ENCODE assay signal across 23 cellular contexts in the genomic region with DNA sequence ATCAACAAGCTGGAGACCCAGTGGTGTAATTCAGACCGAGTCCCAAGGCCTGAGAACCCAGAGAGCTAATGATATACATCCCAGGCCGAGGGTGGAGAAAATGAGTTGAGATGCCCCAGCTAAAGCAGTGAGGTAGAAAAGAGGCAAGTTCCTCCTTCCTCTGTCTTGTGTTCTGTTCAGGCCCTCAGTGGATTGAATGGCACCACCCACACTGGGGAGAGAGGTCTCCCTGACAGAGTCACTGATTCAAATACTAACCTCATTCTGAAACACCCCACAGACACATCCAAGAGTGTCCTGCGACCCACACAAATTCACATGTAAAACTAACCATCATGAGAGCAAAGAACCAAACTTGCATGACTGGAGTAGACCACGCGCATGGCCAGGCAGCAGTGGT.
DNase-seq lines count a peak whose midpoint lies in the region; ATAC-seq and TF ChIP-seq lines count a peak whose summit lies in the region.
"Had no signal": no experiment of that assay in that cellular context is flagged by ENCODE, and none has a peak within 500 bp of the region (broad histone marks: within the 10 kb centered on the region; RNA-seq: fewer than 3 reads in every experiment).

No MANE protein-coding gene starts in this region.

- H3K4me3 ChIP-seq in DOHH2 (ENCODE audit: low read length) (peak overlapping the region; percentile 37), Panc1 (ENCODE audit: low read depth in 2 of 2, low read length in 2 of 2) (no peak overlapping the region), endodermal cell (ENCODE audit: low read length) (no peak overlapping the region), ovary (no peak overlapping the region)
- H3K4me3 ChIP-seq: GM23338 had no signal

- no peak overlapping the region for H4K91ac ChIP-seq in H9 (ENCODE audit: insufficient read length, low read depth, low read length)

- H3K36me3 Mint-ChIP-seq in endodermal cell (ENCODE audit: low read depth): peaks cover 3% of the 10 kb centered on the region
- H3K36me3 Mint-ChIP-seq in stimulated activated effector memory CD8-positive, alpha-beta T cell treated with anti-CD3 and anti-CD28 coated beads, Interleukin-12 subunit alpha, Interleukin-12 subunit beta, amount 100 ng/mL, for 72 hours: no peaks in the 10 kb centered on the region
- H3K36me3 Mint-ChIP-seq in T-helper 2 cell treated with Interferon-gamma antibody and Interleukin-4, amounts not matched to agents 5 μg/mL and 100 μg/mL, for 36 hours (ENCODE audit: low read depth): no peaks in the 10 kb centered on the region
- peaks cover 12 to 23% (median 16%) of the 10 kb centered on the region in 3 experiments for H3K36me3 Mint-ChIP-seq in H9 (ENCODE audit: insufficient read depth in 1 of 3, low read depth in 3 of 3)

- in situ Hi-C loops in Panc1 (cut with HindIII; ENCODE audit: low pct_unique_long_range_greater_than_20kb, low sequenced_read_pairs): no loop called here

- no peaks in the 10 kb centered on the region for H3K79me1 ChIP-seq in H9 (ENCODE audit: insufficient read depth, low read depth, low read length, poor library complexity, severe bottlenecking)

- H4K8ac ChIP-seq in H9 (replicated peaks; ENCODE audit: insufficient read length, low read depth, low read length): no peak overlapping the region

- TF ChIP-seq CTCF in DOHH2 (IDR thresholded peaks at IDR 0.05; ENCODE audit: low read depth, low read length, poor library complexity, severe bottlenecking) (no peak), Panc1 (IDR thresholded peaks at IDR 0.05) (no peak), endodermal cell (conservative IDR thresholded peaks at IDR 0.05) (no peak), H9 (conservative IDR thresholded peaks at IDR 0.05) (no peak), ovary (IDR thresholded peaks at IDR 0.05) (no peak)

- no peak for TF ChIP-seq POLR2A in ovary (IDR thresholded peaks at IDR 0.05)

- H3K4me1 Mint-ChIP-seq in endodermal cell: peaks cover 4% of the 10 kb centered on the region
- H3K4me1 Mint-ChIP-seq in stimulated activated effector memory CD8-positive, alpha-beta T cell treated with anti-CD3 and anti-CD28 coated beads, Interleukin-12 subunit alpha, Interleukin-12 subunit beta, amount 100 ng/mL, for 72 hours: no peaks in the 10 kb centered on the region
- H3K4me1 Mint-ChIP-seq in T-helper 2 cell treated with Interferon-gamma antibody and Interleukin-4, amounts not matched to agents 5 μg/mL and 100 μg/mL, for 36 hours (ENCODE audit: low read depth): no peaks in the 10 kb centered on the region
- H3K4me1 Mint-ChIP-seq in H9: peaks cover under 1 to 3% of the 10 kb centered on the region in 2 experiments; a peak in 2 of 4 replicates
- H3K4me1 Mint-ChIP-seq: GM23338 had no signal

- WGBS in endodermal cell (ENCODE audit: insufficient coverage in 1 of 2, insufficient read length in 1 of 2), 2 experiments: 93 to 95% methylated on average over 4 to 5 of the region's 5 CpGs
- no CpG with 5 or more reads among the region's 5 CpGs for WGBS in H9 (ENCODE audit: extremely low coverage, insufficient read length, low lambda C conversion rate)
- 94 to 95% (median 94%) methylated on average over 5 of the region's 5 CpGs for WGBS in ovary, 3 donors

- no peak overlapping the region for H2AK5ac ChIP-seq in H9 (ENCODE audit: insufficient read length, low read length)

- H3K14ac ChIP-seq in H9 (ENCODE audit: insufficient read depth, low read length): no peak overlapping the region

- H3T11ph ChIP-seq in H9 (ENCODE audit: low read length): no peak overlapping the region

- no peak overlapping the region for H2AFZ ChIP-seq in H9 (ENCODE audit: low read length)
- H2AFZ ChIP-seq: GM23338 had no signal

- no peak overlapping the region for H3K18ac ChIP-seq in H9 (ENCODE audit: insufficient read length, low read depth, low read length)

- peaks cover 20% of the 10 kb centered on the region for H3F3A ChIP-seq in DOHH2 (ENCODE audit: control insufficient read depth, insufficient read depth)

- no peak overlapping the region for H2BK20ac ChIP-seq in H9 (ENCODE audit: low read depth, low read length, poor library complexity, severe bottlenecking)

- no peak overlapping the region for H3K27ac Mint-ChIP-seq in endodermal cell
- no peak overlapping the region for H3K27ac Mint-ChIP-seq in stimulated activated effector memory CD8-positive, alpha-beta T cell treated with anti-CD3 and anti-CD28 coated beads, Interleukin-12 subunit alpha, Interleukin-12 subunit beta, amount 100 ng/mL, for 72 hours
- H3K27ac Mint-ChIP-seq in T-helper 2 cell treated with Interferon-gamma antibody and Interleukin-4, amounts not matched to agents 5 μg/mL and 100 μg/mL, for 36 hours: no peak overlapping the region
- H3K27ac Mint-ChIP-seq in H9: no peak overlapping the region
- H3K27ac Mint-ChIP-seq: GM23338 had no signal

- no peak overlapping the region for H2BK120ac ChIP-seq in H9 (ENCODE audit: low read depth, low read length, poor library complexity, severe bottlenecking)

- H4K20me1 ChIP-seq in DOHH2 (ENCODE audit: control insufficient read depth, insufficient read depth, low read depth, low read length) (no peaks in the 10 kb centered on the region), H9 (ENCODE audit: control insufficient read depth, insufficient read depth, insufficient read length) (no peaks in the 10 kb centered on the region)

- H3K23me2 ChIP-seq in H9 (ENCODE audit: insufficient read length, low read depth, low read length, poor library complexity, severe bottlenecking): no peaks in the 10 kb centered on the region

- no peaks in the 10 kb centered on the region for H3K9me2 ChIP-seq in DOHH2 (replicated peaks; ENCODE audit: control insufficient read depth, low read length)
- H3K9me2 ChIP-seq: SK-N-SH had no signal

- intact Hi-C loops in Panc1 (cut with micrococcal nuclease; ENCODE audit: unreplicated experiment): no loop called here
- intact Hi-C loops in ovary (cut with DNase I): loop anchor here in 1 of 4 donors (10.0 kb wide), 1 partner anchor 554 kb away; no protein-coding TSS in a partner anchor

- H4K5ac ChIP-seq in H9 (ENCODE audit: insufficient read length, low read depth, low read length): no peak overlapping the region

- POLR2A ChIA-PET in Panc1 (lab: Charles Lee): no interaction called here

- DNase-seq in Panc1 (ENCODE audit: low read depth, low spot score): no peak
- DNase-seq in endodermal cell: peak; percentile 7
- peak in 1 of 2 donors; percentile 47 for DNase-seq in stimulated activated effector memory CD8-positive, alpha-beta T cell treated with anti-CD3 and anti-CD28 coated beads, Interleukin-12 subunit alpha, Interleukin-12 subunit beta, amount 100 ng/mL, for 72 hours (ENCODE audit: low spot score in 2 of 2)
- no peak for DNase-seq in T-helper 2 cell treated with Interferon-gamma antibody and Interleukin-4, amounts not matched to agents 5 μg/mL and 100 μg/mL, for 36 hours (ENCODE audit: low spot score)
- no peak for DNase-seq in H9
- DNase-seq in ovary: no peak
- DNase-seq: C1 segment of cervical spinal cord; DMS79 treated with DMSO at 0.1 percent for 48 hours; KG1; MV-4-11; NCI-H1417; NCI-H187; NCI-H2107; NCI-H510A; NCI-H748 treated with DMSO at 0.1 percent for 48 hours; NK-92 treated with Interleukin-12 subunit alpha and Interleukin-12 subunit beta, amount 100 ng/mL, for 24 hours; OCI-M1; SHP77 treated with DMSO at 0.1 percent for 48 hours; SK-N-SH had no signal

- peaks cover 26% of the 10 kb centered on the region for H3K9me3 Mint-ChIP-seq in endodermal cell
- H3K9me3 Mint-ChIP-seq in stimulated activated effector memory CD8-positive, alpha-beta T cell treated with anti-CD3 and anti-CD28 coated beads, Interleukin-12 subunit alpha, Interleukin-12 subunit beta, amount 100 ng/mL, for 72 hours: no peaks in the 10 kb centered on the region
- no peaks in the 10 kb centered on the region for H3K9me3 Mint-ChIP-seq in T-helper 2 cell treated with Interferon-gamma antibody and Interleukin-4, amounts not matched to agents 5 μg/mL and 100 μg/mL, for 36 hours
- H3K9me3 Mint-ChIP-seq in H9: peaks cover 24% of the 10 kb centered on the region in 2 experiments

- no peak for TF ChIP-seq EP300 in ovary (IDR thresholded peaks at IDR 0.05)

- peaks cover 22% of the 10 kb centered on the region; the same call in 1 of the 2 replicates for H3K9me3 ChIP-seq in DOHH2 (ENCODE audit: control insufficient read depth, insufficient read depth, low read length)
- H3K9me3 ChIP-seq in Panc1 (ENCODE audit: control insufficient read depth, insufficient read depth, low read depth, low read length): no peaks in the 10 kb centered on the region
- peaks cover 25% of the 10 kb centered on the region for H3K9me3 ChIP-seq in endodermal cell (ENCODE audit: control insufficient read depth, low read length)
- H3K9me3 ChIP-seq in H9 (ENCODE audit: control insufficient read depth, low read depth, low read length): peaks cover 7% of the 10 kb centered on the region
- H3K9me3 ChIP-seq in ovary: no peaks in the 10 kb centered on the region
- H3K9me3 ChIP-seq: SK-N-SH had no signal

- H3K79me2 ChIP-seq in DOHH2 (ENCODE audit: control insufficient read depth, low read length) (no peaks in the 10 kb centered on the region), H9 (ENCODE audit: insufficient read depth, low read length) (no peaks in the 10 kb centered on the region)

- no peak overlapping the region for H2BK5ac ChIP-seq in H9 (ENCODE audit: insufficient read length, low read length)

- no peak overlapping the region for H2BK15ac ChIP-seq in H9 (ENCODE audit: low read depth, low read length)

- CTCF ChIA-PET in Panc1 (lab: Charles Lee): interaction anchor here (0.7 kb wide), 1 partner anchor 255 kb away, joined by 6 read pairs; no protein-coding TSS in a partner anchor

- H3K9ac ChIP-seq in endodermal cell (ENCODE audit: extremely low read depth, low read length, poor library complexity, severe bottlenecking) (no peak overlapping the region), H9 (ENCODE audit: extremely low read depth, insufficient read length, low read length) (no peak overlapping the region)
- H3K9ac ChIP-seq: SK-N-SH had no signal

- H3K4me3 Mint-ChIP-seq in endodermal cell: no peak overlapping the region
- H3K4me3 Mint-ChIP-seq in stimulated activated effector memory CD8-positive, alpha-beta T cell treated with anti-CD3 and anti-CD28 coated beads, Interleukin-12 subunit alpha, Interleukin-12 subunit beta, amount 100 ng/mL, for 72 hours: no peak overlapping the region
- H3K4me3 Mint-ChIP-seq in T-helper 2 cell treated with Interferon-gamma antibody and Interleukin-4, amounts not matched to agents 5 μg/mL and 100 μg/mL, for 36 hours: no peak overlapping the region
- no peak overlapping the region for H3K4me3 Mint-ChIP-seq in H9
- H3K4me3 Mint-ChIP-seq: GM23338 had no signal

- ATAC-seq in Panc1: no peak
- peak; percentile 76 for ATAC-seq in stimulated activated effector memory CD8-positive, alpha-beta T cell treated with anti-CD3 and anti-CD28 coated beads, Interleukin-12 subunit alpha, Interleukin-12 subunit beta, amount 100 ng/mL, for 72 hours
- ATAC-seq in GM21367 (IDR thresholded peaks at IDR 0.05; ENCODE audit: unreplicated experiment): no peak
- ATAC-seq: GM23338, HepG2 had no signal

- no peak overlapping the region for H3K56ac ChIP-seq in H9 (ENCODE audit: insufficient read length, low read depth, low read length)

- H3K4ac ChIP-seq in H9 (ENCODE audit: low read depth, low read length): no peak overlapping the region

- peaks cover 59% of the 10 kb centered on the region for H3K4me1 ChIP-seq in DOHH2 (ENCODE audit: control insufficient read depth, low read length)
- 0 out of 2 replicates have a peak, but pooled peaks cover 3% of the 10 kb centered on the region for H3K4me1 ChIP-seq in Panc1 (ENCODE audit: control insufficient read depth, insufficient read depth, low read length)
- H3K4me1 ChIP-seq in endodermal cell (ENCODE audit: control insufficient read depth, insufficient read depth, low read length): peaks cover 3% of the 10 kb centered on the region
- no peaks in the 10 kb centered on the region for H3K4me1 ChIP-seq in H9 (ENCODE audit: insufficient read depth, low read length)
- H3K4me1 ChIP-seq in ovary (ENCODE audit: insufficient read depth): no peaks in the 10 kb centered on the region

- H2BK12ac ChIP-seq in H9 (ENCODE audit: insufficient read length, low read depth, low read length): no peak overlapping the region

- H3K27me3 ChIP-seq in DOHH2 (ENCODE audit: control insufficient read depth, low read length): no peaks in the 10 kb centered on the region
- H3K27me3 ChIP-seq in Panc1 (ENCODE audit: control insufficient read depth, insufficient read depth, low read length): no peaks in the 10 kb centered on the region
- H3K27me3 ChIP-seq in endodermal cell (ENCODE audit: control insufficient read depth, insufficient read depth, low read length, poor library complexity, severe bottlenecking): no peaks in the 10 kb centered on the region
- H3K27me3 ChIP-seq in H9 (ENCODE audit: insufficient read depth, low read length): no peaks in the 10 kb centered on the region
- no peaks in the 10 kb centered on the region for H3K27me3 ChIP-seq in ovary

- H3K36me3 ChIP-seq in DOHH2 (ENCODE audit: control insufficient read depth, low read length) (no peaks in the 10 kb centered on the region), Panc1 (ENCODE audit: control insufficient read depth, insufficient read depth, low read length) (no peaks in the 10 kb centered on the region), endodermal cell (ENCODE audit: control insufficient read depth, insufficient read depth, low read length) (no peaks in the 10 kb centered on the region), ovary (no peaks in the 10 kb centered on the region)

- no peak overlapping the region for H3K23ac ChIP-seq in H9 (ENCODE audit: insufficient read length, low read depth, low read length)

- H3K27ac ChIP-seq in DOHH2 (ENCODE audit: low read depth, low read length) (peak overlapping the region; percentile 93), Panc1 (ENCODE audit: low read length) (peak overlapping the region; percentile 51; the same call in 1 of the 2 replicates), endodermal cell (ENCODE audit: low read depth, low read length) (no peak overlapping the region), H9 (ENCODE audit: insufficient read length, low read depth, low read length) (no peak overlapping the region), ovary (no peak overlapping the region)

- H3K27me3 Mint-ChIP-seq in endodermal cell (ENCODE audit: insufficient read depth): no peaks in the 10 kb centered on the region
- peaks cover 24% of the 10 kb centered on the region for H3K27me3 Mint-ChIP-seq in T-helper 2 cell treated with Interferon-gamma antibody and Interleukin-4, amounts not matched to agents 5 μg/mL and 100 μg/mL, for 36 hours (ENCODE audit: low read depth)
- H3K27me3 Mint-ChIP-seq in H9 (ENCODE audit: low read depth): 0 out of 2 replicates have a peak, but pooled peaks cover 2% of the 10 kb centered on the region

- H3K4me2 ChIP-seq in DOHH2 (ENCODE audit: low read length): peak overlapping the region; percentile 44
- no peak overlapping the region for H3K4me2 ChIP-seq in H9 (ENCODE audit: insufficient read depth, insufficient read length, low read length)
- H3K4me2 ChIP-seq: GM23338, SK-N-SH had no signal

- BruUV-seq in Panc1 (replicated peaks; lab: Mats Ljungman, UMichigan): no TSS peak

Comparison
In these comparisons a context has a peak if more than half of its experiments do, and no peak if none do; other contexts are left out.
1. H3K27ac ChIP-seq: peak in DOHH2 (single experiment) and Panc1 (single experiment); none in endodermal cell (single experiment), H9 (single experiment) and ovary (0 of 2).